In genomic region chr15:57732526-57733331, GRCh38 we compare ENCODE assay signal across 8 cellular contexts. TPM values are rescaled to one million over a fixed set of nuclear protein-coding genes. Genes with fewer than 3 reads are reported as not detected.
DNase-seq lines count a peak whose midpoint lies in the region; ATAC-seq and TF ChIP-seq lines count a peak whose summit lies in the region.

No MANE protein-coding gene starts in this region.

- POLR2A ChIA-PET in GM10248 (lab: Yijun Ruan, JAX): interaction anchor here (0.6 kb wide), 1 partner anchor 996 kb away, joined by 4 read pairs; no protein-coding TSS in a partner anchor

- H3K79me2 ChIP-seq in ACC112 (ENCODE audit: control insufficient read depth, insufficient read depth, low read length, unreplicated experiment) (no peaks in the 10 kb centered on the region), fibroblast of lung (ENCODE audit: control insufficient read depth, insufficient read depth, low read length) (no peaks in the 10 kb centered on the region)

- CTCF ChIA-PET in GM10248 (lab: Yijun Ruan, JAX): interaction anchor here (0.6 to 5.9 kb wide), 28 partner anchors 9 to 339 kb away, joined by 3 to 93 read pairs (median 4); partner anchors contain the start of gene POLR2M

- H3K27me3 ChIP-seq in ACC112 (ENCODE audit: insufficient read depth, low read length) (no peaks in the 10 kb centered on the region), fibroblast of lung (ENCODE audit: control insufficient read depth, insufficient read depth, low read length) (no peaks in the 10 kb centered on the region), neutrophil (no peaks in the 10 kb centered on the region)

- H3K9me3 ChIP-seq in fibroblast of lung (ENCODE audit: control insufficient read depth, insufficient read depth, low read depth, low read length): no peaks in the 10 kb centered on the region
- no peaks in the 10 kb centered on the region for H3K9me3 ChIP-seq in neutrophil

- no peaks in the 10 kb centered on the region for H3K36me3 ChIP-seq in ACC112 (ENCODE audit: insufficient read depth, low read length)
- H3K36me3 ChIP-seq in fibroblast of lung (ENCODE audit: control insufficient read depth, insufficient read depth, low read length): no peaks in the 10 kb centered on the region
- H3K36me3 ChIP-seq in neutrophil: no peaks in the 10 kb centered on the region

- peak; percentile 85 for TF ChIP-seq CTCF in GM10248 (IDR thresholded peaks at IDR 0.05; ENCODE audit: control extremely low read depth, extremely low read depth, low read depth, missing control alignments)
- TF ChIP-seq CTCF in fibroblast of lung (conservative IDR thresholded peaks at IDR 0.05 in 1 of 2, IDR thresholded peaks at IDR 0.05 in 1 of 2; ENCODE audit: low read depth in 1 of 2, low read length in 2 of 2): peak; percentile 81 to 93
- TF ChIP-seq CTCF in neutrophil (IDR thresholded peaks at IDR 0.05): peak; percentile 51

- H3K27ac ChIP-seq in ACC112 (ENCODE audit: low read depth, low read length): no peak overlapping the region
- no peak overlapping the region for H3K27ac ChIP-seq in fibroblast of lung (ENCODE audit: insufficient read depth, low read length)
- no peak overlapping the region for H3K27ac ChIP-seq in neutrophil

- peak overlapping the region; percentile 43; the same call in 1 of the 2 replicates for H3K4me3 ChIP-seq in ACC112 (ENCODE audit: low read depth, low read length)
- H3K4me3 ChIP-seq in fibroblast of lung (replicated peaks in 1 of 4; ENCODE audit: control extremely low read depth in 1 of 4, insufficient read depth in 1 of 4, low read depth in 3 of 4, low read length in 4 of 4): no peak overlapping the region
- H3K4me3 ChIP-seq in neutrophil (ENCODE audit: low read depth in 1 of 2, low read length in 1 of 2): no peak overlapping the region

- H2AFZ ChIP-seq in ACC112 (ENCODE audit: low read length, unreplicated experiment): no peak overlapping the region
- H2AFZ ChIP-seq in fibroblast of lung (ENCODE audit: low read length): no peak overlapping the region

- ATAC-seq in HG03342 (IDR thresholded peaks at IDR 0.05; ENCODE audit: unreplicated experiment) (no peak), HG02623 (IDR thresholded peaks at IDR 0.05; ENCODE audit: unreplicated experiment) (no peak)

- peak; percentile 55 for DNase-seq in GM10248 (ENCODE audit: extremely low spot score)
- DNase-seq in NCI-H2171 treated with DMSO at 0.1 percent for 48 hours (lab: John Stamatoyannopoulos, UW): peak; percentile 23
- peak; percentile 65 for DNase-seq in activated CD8-positive, alpha-beta memory T cell treated with anti-CD3 and anti-CD28 coated beads for 24 hours
- DNase-seq in fibroblast of lung (ENCODE audit: low read depth in 2 of 2): peak; percentile 45 to 67

- peaks cover 6% of the 10 kb centered on the region for H3K4me1 ChIP-seq in ACC112 (ENCODE audit: control insufficient read depth, insufficient read depth, low read length, unreplicated experiment)
- no peaks in the 10 kb centered on the region for H3K4me1 ChIP-seq in fibroblast of lung (ENCODE audit: control insufficient read depth, extremely low read depth, insufficient read depth, low read length)
- no peaks in the 10 kb centered on the region for H3K4me1 ChIP-seq in neutrophil (ENCODE audit: control insufficient read depth in 1 of 2, insufficient read depth in 1 of 2, low read depth in 1 of 2, low read length in 1 of 2)

- no peak overlapping the region for H3K4me2 ChIP-seq in fibroblast of lung (ENCODE audit: extremely low read depth, insufficient read depth, low read length)

- no peak overlapping the region for H3K9ac ChIP-seq in fibroblast of lung (ENCODE audit: insufficient read depth, low read length)

- H4K20me1 ChIP-seq in fibroblast of lung (ENCODE audit: control insufficient read depth, extremely low read depth, insufficient read depth, low read length): no peaks in the 10 kb centered on the region

RNA-seq across cellular contexts. Expression of gene POLR2M, which starts 26.2 kb away (rescaled TPM):
- 287 and 595 TPM in 2 replicates for total RNA-seq in fibroblast of lung
- 64.0 and 70.8 TPM in 2 replicates for polyA plus RNA-seq in fibroblast of lung
- polyA plus RNA-seq in fibroblast of lung (2012): 32.2 and 33.0 TPM in 2 replicates
- polyA minus RNA-seq in fibroblast of lung (ENCODE audit: low replicate concordance): 36.0 and 46.6 TPM in 2 replicates
